10 cellular contexts compared by ENCODE assay signal in the genomic region with DNA sequence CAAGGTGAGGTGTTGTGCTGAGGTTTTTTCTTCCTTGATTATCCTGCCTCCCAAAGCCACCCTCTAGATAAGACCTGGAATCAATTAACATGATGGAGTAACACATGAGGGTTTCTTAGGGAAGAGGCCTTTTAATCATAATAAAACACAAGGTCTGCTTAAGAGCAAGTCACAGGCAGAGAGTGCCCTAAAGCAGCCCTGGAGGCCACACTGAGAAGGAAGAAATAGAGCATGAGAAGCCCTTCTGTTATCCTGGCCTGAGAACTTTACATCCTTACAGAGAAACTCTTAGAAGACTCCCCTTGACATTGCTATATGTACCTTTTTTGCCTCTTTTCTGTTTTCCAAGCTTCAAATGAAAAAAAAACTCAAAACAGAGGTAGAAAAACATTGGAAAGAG.
"Had no signal": no experiment of that assay in that cellular context is flagged by ENCODE, and none has a peak within 500 bp of the region (broad histone marks: within the 10 kb centered on the region; RNA-seq: fewer than 3 reads in every experiment).

No MANE protein-coding gene starts in this region.

- H3K4me3 ChIP-seq: GM23248 had no signal

- H3K27ac Mint-ChIP-seq: H9, HFFc6, IgD-negative memory B cell had no signal

- FAIRE-seq: H1, H54, HepG2 had no signal

- H2AFZ ChIP-seq: GM23248 had no signal

- ATAC-seq: HepG2 had no signal

- H3K36me3 Mint-ChIP-seq: IgD-negative memory B cell had no signal

- H3K9me3 Mint-ChIP-seq: H9, HFFc6, IgD-negative memory B cell had no signal

- H3K4me1 Mint-ChIP-seq: H9, IgD-negative memory B cell had no signal

- H3K27ac ChIP-seq: GM23248, HL-60 had no signal

- H3K4me3 Mint-ChIP-seq: H9, HFFc6, IgD-negative memory B cell had no signal

- DNase-seq: GM23248, H9, HCEC 1CT, HFFc6, KG1 had no signal
